8 cellular contexts compared by ENCODE assay signal in the genomic region with DNA sequence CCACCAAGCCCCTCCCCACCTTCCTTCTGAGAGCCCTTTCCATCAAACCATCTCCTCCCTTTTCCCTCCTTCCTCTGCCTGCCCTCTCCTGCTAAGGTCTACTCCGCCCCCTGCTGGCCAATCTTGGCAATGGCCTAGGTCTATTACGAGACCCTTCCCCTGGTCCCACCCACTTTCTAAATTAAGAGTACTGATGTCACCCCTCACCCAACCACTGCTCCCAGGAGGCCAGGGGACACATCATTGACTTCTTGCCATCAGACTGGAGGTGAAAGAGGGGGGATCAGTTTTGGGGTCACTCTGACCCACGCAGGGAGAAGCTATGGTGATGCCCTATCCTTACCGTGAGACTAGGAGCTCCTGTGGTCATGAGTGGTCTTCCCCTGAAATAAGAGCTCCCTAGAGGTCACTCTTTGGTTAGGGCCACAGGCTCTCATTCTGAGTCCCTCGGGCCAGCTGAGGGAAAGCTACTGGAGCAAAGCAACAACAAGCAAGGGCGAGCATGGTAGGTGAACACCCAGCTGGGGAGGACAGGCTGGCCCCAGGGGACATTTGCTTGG. TPM values are rescaled to one million over a fixed set of nuclear protein-coding genes. Genes with fewer than 3 reads are reported as not detected.
DNase-seq lines count a peak whose midpoint lies in the region; ATAC-seq, FAIRE-seq and TF ChIP-seq lines count a peak whose summit lies in the region.

No MANE protein-coding gene starts in this region.

- peak; percentile 90 for TF ChIP-seq CTCF in A549 (IDR thresholded peaks at IDR 0.05)

- no peaks in the 10 kb centered on the region for H4K20me1 ChIP-seq in GM23248 (ENCODE audit: insufficient read depth)

- H3K36me3 ChIP-seq in GM23248 (ENCODE audit: low read depth) = no peaks in the 10 kb centered on the region

- no peaks in the 10 kb centered on the region for H3K79me2 ChIP-seq in GM23248 (ENCODE audit: insufficient read depth)

- no peak overlapping the region for H2AFZ ChIP-seq in GM23248

- peak; percentile 93 to 94 for TF ChIP-seq RAD21 in A549 (conservative IDR thresholded peaks at IDR 0.05 in 1 of 2, IDR thresholded peaks at IDR 0.05 in 1 of 2)

- H3K9me2 ChIP-seq in GM23248 (ENCODE audit: insufficient read depth) = no peaks in the 10 kb centered on the region

- in situ Hi-C loops in GM23248 (cut with MboI) = no loop called here

- H3K9me3 ChIP-seq in A549 = no peaks in the 10 kb centered on the region
- H3K9me3 ChIP-seq in GM23248 (ENCODE audit: low read depth) = no peaks in the 10 kb centered on the region

- H3K27me3 ChIP-seq in GM23248 (replicated peaks; ENCODE audit: insufficient read depth) = no peaks in the 10 kb centered on the region; the same call in 1 of the 2 replicates

- no peak for FAIRE-seq in A549 (lab: Jason Lieb, UNC)

- POLR2A ChIA-PET in A549 (lab: Yijun Ruan, JAX) = no interaction called here

- 36% methylated on average over 5 of the region's 6 CpGs for WGBS in A549 (ENCODE audit: missing lambda C conversion rate)
- WGBS in GM23248 (ENCODE audit: low coverage in 1 of 2, low lambda C conversion rate in 2 of 2, missing lambda C conversion rate in 2 of 2), 2 experiments = 46 to 51% methylated on average over 6 of the region's 6 CpGs

- CTCF ChIA-PET in A549 (lab: Yijun Ruan, JAX) = interaction anchor here (0.6 to 24.0 kb wide), 62 partner anchors 7 to 428 kb away, joined by 3 to 731 read pairs (median 5); a partner anchor contains a TSS

- peaks cover 12% of the 10 kb centered on the region for H3F3A ChIP-seq in GM23248 (ENCODE audit: insufficient read depth)

- H3K4me1 ChIP-seq in A549 (peaks cover 18% of the 10 kb centered on the region), GM23248 (ENCODE audit: insufficient read depth) (peaks cover 12% of the 10 kb centered on the region)

- peak; percentile 54 to 88; a peak in 4 of 6 replicates for ATAC-seq in A549
- ATAC-seq in activated CD4-positive, CD25-positive, alpha-beta regulatory T cell treated with anti-CD3 and anti-CD28 coated beads, Interleukin-2, amount 50 U/mL, for 24 hours = peak; percentile 65 to 69
- ATAC-seq in GM21576 (IDR thresholded peaks at IDR 0.05; ENCODE audit: unreplicated experiment) = no peak

- peak; percentile 50 to 72 for DNase-seq in A549 (ENCODE audit: low read depth in 1 of 2, low spot score in 1 of 2)
- peak; percentile 70 for DNase-seq in GM23248
- peak; percentile 93 for DNase-seq in NCI-H345 (lab: John Stamatoyannopoulos, UW)
- peak; percentile 49 for DNase-seq in central memory CD4-positive, alpha-beta T cell
- DNase-seq in left kidney (ENCODE audit: low read depth, low spot score) = peak; percentile 92
- DNase-seq in stimulated activated CD4-positive, alpha-beta T cell treated with anti-CD3 and anti-CD28 coated beads, TNF-alpha, amount 100 ng/mL, for 1 hour (ENCODE audit: low read depth in 3 of 3, low spot score in 1 of 3) = peak; percentile 20 to 73 (median 26)

- no peak for TF ChIP-seq EP300 in A549 (IDR thresholded peaks at IDR 0.05)

- H3K9ac ChIP-seq in GM23248 = no peak overlapping the region

- no peak overlapping the region for H3K4me2 ChIP-seq in A549
- H3K4me2 ChIP-seq in GM23248 (ENCODE audit: unreplicated experiment) = no peak overlapping the region

- TF ChIP-seq POLR2A in A549 (IDR thresholded peaks at IDR 0.05; ENCODE audit: low read length) = no peak

- H3K4me3 ChIP-seq in A549 (no peak overlapping the region), GM23248 (no peak overlapping the region)

- H3K27ac ChIP-seq in A549 (peak overlapping the region in 1 of 2 experiments; percentile 32; a peak in 2 of 6 replicates), GM23248 (no peak overlapping the region)

TF ChIP-seq in A549, 52 proteins besides CTCF, POLR2A, EP300 and RAD21:
- TF ChIP-seq SMC3 (IDR thresholded peaks at IDR 0.05) = peak; percentile 95
- no peak for TF ChIP-seq CBX8 (IDR thresholded peaks at IDR 0.05)

RNA-seq across cellular contexts. Expression of a gene that starts 34.6 kb away (rescaled TPM):
- polyA plus RNA-seq in A549 (2011; rRNA removed) = not detected in 2 replicates
- polyA plus RNA-seq in A549 (2012; cell fraction: cytosol; rRNA removed) = not detected in 2 replicates
- polyA plus RNA-seq in A549 (2012; cell fraction: nucleus; rRNA removed) = not detected in 2 replicates
- polyA plus RNA-seq in A549 (2017; fragmentation: RNase III; extraction: RNeasy Plus Mini Kit Qiagen cat#74134 plus additional on column Dnase treatment) = not detected in 3 replicates
- not detected in 2 replicates for polyA minus RNA-seq in A549 (2011; rRNA and poly(A)+ RNA removed)
- total RNA-seq in GM23248 (2014; rRNA removed; shearing (Covaris generic)) = not detected in 2 replicates
- polyA plus RNA-seq in GM23248 (2016; fragmentation: Nextera tagmentation; extraction: Ambion mirVana) = not detected in 2 replicates

RNA-seq across cellular contexts. Expression of a gene that starts 40.7 kb away (rescaled TPM):
- polyA plus RNA-seq in A549 (2011; rRNA removed) (898 and 1,226 TPM in 2 replicates), A549 (2017; fragmentation: RNase III; extraction: RNeasy Plus Mini Kit Qiagen cat#74134 plus additional on column Dnase treatment) (2,810 to 4,567 TPM (median 3,552 TPM) in 3 replicates), GM23248 (2016; fragmentation: Nextera tagmentation; extraction: Ambion mirVana) (2,862 and 2,893 TPM in 2 replicates)
- polyA plus RNA-seq in A549 (2012; cell fraction: cytosol; rRNA removed) = 1,879 and 1,929 TPM in 2 replicates
- polyA plus RNA-seq in A549 (2012; cell fraction: nucleus; rRNA removed) = 562 and 1,121 TPM in 2 replicates
- 472 and 476 TPM in 2 replicates for polyA minus RNA-seq in A549 (2011; rRNA and poly(A)+ RNA removed)
- total RNA-seq in GM23248 (2014; rRNA removed; shearing (Covaris generic)) = 550 and 683 TPM in 2 replicates

RNA-seq across cellular contexts. Expression of a gene that starts 45.7 kb away (rescaled TPM):
- 0.48 and 0.68 TPM in 2 replicates for polyA plus RNA-seq in A549 (2011; rRNA removed)
- 0.52 and 1.1 TPM in 2 replicates for polyA plus RNA-seq in A549 (2012; cell fraction: cytosol; rRNA removed)
- polyA plus RNA-seq in A549 (2012; cell fraction: nucleus; rRNA removed) = 0.92 and 1.3 TPM in 2 replicates
- polyA plus RNA-seq in A549 (2017; fragmentation: RNase III; extraction: RNeasy Plus Mini Kit Qiagen cat#74134 plus additional on column Dnase treatment) = 0.17 to 0.57 TPM (median 0.45 TPM) in 3 replicates
- not detected in 2 replicates for polyA minus RNA-seq in A549 (2011; rRNA and poly(A)+ RNA removed)
- total RNA-seq in GM23248 (2014; rRNA removed; shearing (Covaris generic)) = not detected in 2 replicates
- polyA plus RNA-seq in GM23248 (2016; fragmentation: Nextera tagmentation; extraction: Ambion mirVana) = 0.41 TPM in 1 of 2 replicates, not detected in the other

RNA-seq across cellular contexts. Expression of a gene that starts 50.5 kb away (rescaled TPM):
- polyA plus RNA-seq in A549 (2011; rRNA removed) (590 and 814 TPM in 2 replicates), A549 (2017; fragmentation: RNase III; extraction: RNeasy Plus Mini Kit Qiagen cat#74134 plus additional on column Dnase treatment) (2,180 to 3,189 TPM (median 2,584 TPM) in 3 replicates), GM23248 (2016; fragmentation: Nextera tagmentation; extraction: Ambion mirVana) (608 and 610 TPM in 2 replicates)
- 813 and 885 TPM in 2 replicates for polyA plus RNA-seq in A549 (2012; cell fraction: cytosol; rRNA removed)
- 347 and 601 TPM in 2 replicates for polyA plus RNA-seq in A549 (2012; cell fraction: nucleus; rRNA removed)
- 170 and 175 TPM in 2 replicates for polyA minus RNA-seq in A549 (2011; rRNA and poly(A)+ RNA removed)
- 236 and 249 TPM in 2 replicates for total RNA-seq in GM23248 (2014; rRNA removed; shearing (Covaris generic))

RNA-seq across cellular contexts. Expression of a gene that starts 54.0 kb away (rescaled TPM):
- 25.0 and 25.4 TPM in 2 replicates for polyA plus RNA-seq in A549 (2011; rRNA removed)
- 73.2 and 85.8 TPM in 2 replicates for polyA plus RNA-seq in A549 (2012; cell fraction: cytosol; rRNA removed)
- 64.8 and 72.8 TPM in 2 replicates for polyA plus RNA-seq in A549 (2012; cell fraction: nucleus; rRNA removed)
- 71.1 to 88.9 TPM (median 74.0 TPM) in 3 replicates for polyA plus RNA-seq in A549 (2017; fragmentation: RNase III; extraction: RNeasy Plus Mini Kit Qiagen cat#74134 plus additional on column Dnase treatment)
- polyA minus RNA-seq in A549 (2011; rRNA and poly(A)+ RNA removed) = 16.9 and 18.6 TPM in 2 replicates
- total RNA-seq in GM23248 (2014; rRNA removed; shearing (Covaris generic)) = 2.2 and 3.8 TPM in 2 replicates
- 7.5 and 8.0 TPM in 2 replicates for polyA plus RNA-seq in GM23248 (2016; fragmentation: Nextera tagmentation; extraction: Ambion mirVana)

Comparison
In these comparisons a context has a peak if more than half of its experiments do, and no peak if none do; other contexts are left out.
1. DNase-seq: peak in every context shown above with its lines; median percentile 93 in NCI-H345; 92 in left kidney; 70 in GM23248; 61 in A549; 49 in central memory CD4-positive, alpha-beta T cell; 26 in stimulated activated CD4-positive, alpha-beta T cell treated with anti-CD3 and anti-CD28 coated beads, TNF-alpha, amount 100 ng/mL, for 1 hour.